ENCODE assay signal across 21 cellular contexts in the genomic region with DNA sequence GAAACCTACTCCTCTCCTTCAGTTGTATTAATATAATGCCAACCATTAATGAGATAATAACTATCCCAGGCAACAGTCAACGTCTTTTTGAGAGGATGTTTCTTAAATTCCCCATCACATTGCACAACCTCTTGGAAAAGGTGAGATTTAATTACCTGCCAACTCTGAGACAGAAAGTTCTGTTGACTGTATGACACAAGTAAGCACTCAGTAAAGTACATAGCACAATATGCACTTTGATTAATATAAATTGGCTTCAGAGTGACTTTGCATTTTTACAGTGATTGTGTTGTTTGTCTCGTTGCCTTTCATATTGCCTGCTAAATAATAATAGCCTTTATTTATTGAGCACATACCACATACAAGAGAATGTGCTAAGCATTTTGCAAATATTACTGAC. TPM values are rescaled to one million over a fixed set of nuclear protein-coding genes. Genes with fewer than 3 reads are reported as not detected.
DNase-seq lines count a peak whose midpoint lies in the region; ATAC-seq, FAIRE-seq and TF ChIP-seq lines count a peak whose summit lies in the region.
"Had no signal": no experiment of that assay in that cellular context is flagged by ENCODE, and none has a peak within 500 bp of the region (broad histone marks: within the 10 kb centered on the region; RNA-seq: fewer than 3 reads in every experiment).

No MANE protein-coding gene starts in this region.

- H3K27ac ChIP-seq in A673 (ENCODE audit: low read depth, low read length, poor library complexity, severe bottlenecking) (peak overlapping the region; percentile 5), PC-9 (peak overlapping the region; percentile 45), endothelial cell of umbilical vein (ENCODE audit: insufficient read depth, low read depth, low read length) (peak overlapping the region; percentile 49), mesenchymal stem cell (ENCODE audit: low read length, poor library complexity, severe bottlenecking) (peak overlapping the region; percentile 69)
- H3K27ac ChIP-seq: colonic mucosa, vagina had no signal

- TF ChIP-seq CTCF in A673 (conservative IDR thresholded peaks at IDR 0.05; ENCODE audit: low read depth, low read length) (no peak), PC-9 (conservative IDR thresholded peaks at IDR 0.05) (no peak), endothelial cell of umbilical vein (IDR thresholded peaks at IDR 0.05; ENCODE audit: extremely low read depth in 1 of 2, insufficient read depth in 1 of 2, low read depth in 1 of 2, low read length in 2 of 2) (no peak)

- no peaks in the 10 kb centered on the region for H3K9me1 ChIP-seq in endothelial cell of umbilical vein (replicated peaks; ENCODE audit: control insufficient read depth, extremely low read depth, insufficient read depth, low read length)

- peak overlapping the region; percentile 30 for H3K4me2 ChIP-seq in PC-9
- peak overlapping the region; percentile 72 for H3K4me2 ChIP-seq in endothelial cell of umbilical vein (ENCODE audit: insufficient read depth, low read length)
- H3K4me2 ChIP-seq in mesenchymal stem cell (ENCODE audit: low read length, poor library complexity, severe bottlenecking) = no peak overlapping the region

- H3K9ac ChIP-seq in endothelial cell of umbilical vein (replicated peaks; ENCODE audit: extremely low read depth, insufficient read depth, low read length) = no peak overlapping the region
- H3K9ac ChIP-seq in mesenchymal stem cell (ENCODE audit: low read length) = peak overlapping the region; percentile 79

- 50% methylated on average over 1 of the region's 2 CpGs for WGBS in mesenchymal stem cell

- DNase-seq in A673 (ENCODE audit: low spot score) = no peak
- peak in 1 of 2 experiments; percentile 46 for DNase-seq in PC-9
- no peak for DNase-seq in endothelial cell of umbilical vein (ENCODE audit: low read depth, low spot score)
- DNase-seq in mesenchymal stem cell = no peak
- no peak for DNase-seq in HK-2 (ENCODE audit: unreplicated experiment)
- no peak for DNase-seq in Ammon's horn (ENCODE audit: low spot score)
- DNase-seq: activated B cell treated with CpG ODN at 0.5 μM for 24 hours; activated CD8-positive, alpha-beta T cell treated with anti-CD3 and anti-CD28 coated beads, Interleukin-2, amount 10 ng/mL, durations not matched to agents 7 days and 5 days; activated naive CD4-positive, alpha-beta T cell treated with anti-CD3 and anti-CD28 coated beads for 36 hours; activated T-cell treated with anti-CD3 and anti-CD28 coated beads, Interleukin-2, amount 50 U/mL, for 24 hours; CD8-positive, alpha-beta memory T cell; colonic mucosa; endodermal cell; hypothalamus; kidney; midbrain; NCI-H1092 treated with DMSO at 0.1 percent for 48 hours had no signal

- no peaks in the 10 kb centered on the region for H3K27me3 ChIP-seq in A673 (replicated peaks; ENCODE audit: insufficient read depth, low read depth, low read length, poor library complexity)
- H3K27me3 ChIP-seq in PC-9 (ENCODE audit: insufficient read depth, low read depth) = no peaks in the 10 kb centered on the region
- H3K27me3 ChIP-seq in endothelial cell of umbilical vein (ENCODE audit: control insufficient read depth in 2 of 2, insufficient read depth in 2 of 2, low read length in 2 of 2) = no peaks in the 10 kb centered on the region
- no peaks in the 10 kb centered on the region for H3K27me3 ChIP-seq in mesenchymal stem cell (ENCODE audit: control insufficient read depth in 1 of 2, insufficient read depth in 1 of 2, low read length in 2 of 2)
- H3K27me3 ChIP-seq: colonic mucosa, vagina had no signal

- H3K9me3 ChIP-seq in A673 (ENCODE audit: low read depth, low read length, poor library complexity, severe bottlenecking) (no peaks in the 10 kb centered on the region), PC-9 (ENCODE audit: insufficient read depth, low read depth) (no peaks in the 10 kb centered on the region; the same call in 1 of the 2 replicates), endothelial cell of umbilical vein (replicated peaks; ENCODE audit: control insufficient read depth, insufficient read depth, low read length) (no peaks in the 10 kb centered on the region), mesenchymal stem cell (ENCODE audit: control insufficient read depth, low read length) (no peaks in the 10 kb centered on the region)
- H3K9me3 ChIP-seq: colonic mucosa, vagina had no signal

- no peak for FAIRE-seq in endothelial cell of umbilical vein (lab: Jason Lieb, UNC)
- FAIRE-seq: kidney had no signal

- H2BK15ac ChIP-seq in mesenchymal stem cell (ENCODE audit: low read depth, poor library complexity, severe bottlenecking) = no peak overlapping the region

- TF ChIP-seq POLR2A in endothelial cell of umbilical vein (IDR thresholded peaks at IDR 0.05; ENCODE audit: low read depth, low read length) = no peak

- H2AK5ac ChIP-seq in mesenchymal stem cell (ENCODE audit: low read length, severe bottlenecking) = no peak overlapping the region

- H2BK120ac ChIP-seq in mesenchymal stem cell (ENCODE audit: low read depth, low read length) = no peak overlapping the region

- H3K4me3 ChIP-seq in A673 (ENCODE audit: low read depth, low read length, poor library complexity, severe bottlenecking) (no peak overlapping the region), PC-9 (no peak overlapping the region), endothelial cell of umbilical vein (replicated peaks in 1 of 3; ENCODE audit: insufficient read depth in 1 of 3, low read depth in 1 of 3, low read length in 3 of 3) (no peak overlapping the region), mesenchymal stem cell (ENCODE audit: insufficient read depth in 1 of 2, low read depth in 1 of 2, low read length in 2 of 2) (no peak overlapping the region)
- H3K4me3 ChIP-seq: colonic mucosa, vagina had no signal

- no peak overlapping the region for H4K91ac ChIP-seq in mesenchymal stem cell (ENCODE audit: low read length)

- H3K18ac ChIP-seq in mesenchymal stem cell (ENCODE audit: low read depth in 1 of 2, low read length in 2 of 2) = no peak overlapping the region

- peaks cover 16% of the 10 kb centered on the region; the same call in 1 of the 2 replicates for H3F3A ChIP-seq in PC-9 (ENCODE audit: insufficient read depth, low read depth)

- no peak overlapping the region for H3K4ac ChIP-seq in mesenchymal stem cell (ENCODE audit: low read depth in 1 of 2, low read length in 2 of 2)

- H4K8ac ChIP-seq in mesenchymal stem cell (ENCODE audit: low read length) = no peak overlapping the region

- H3K36me3 ChIP-seq in A673 (ENCODE audit: insufficient read depth, low read length, poor library complexity, severe bottlenecking) (no peaks in the 10 kb centered on the region), PC-9 (ENCODE audit: low read depth) (no peaks in the 10 kb centered on the region), endothelial cell of umbilical vein (ENCODE audit: control insufficient read depth in 2 of 2, extremely low read depth in 1 of 2, insufficient read depth in 2 of 2, low read length in 2 of 2) (no peaks in the 10 kb centered on the region), mesenchymal stem cell (ENCODE audit: control insufficient read depth in 1 of 2, insufficient read depth in 2 of 2, low read depth in 1 of 2, low read length in 2 of 2) (no peaks in the 10 kb centered on the region)
- H3K36me3 ChIP-seq: colonic mucosa, vagina had no signal

- no peak overlapping the region for H2BK12ac ChIP-seq in mesenchymal stem cell (ENCODE audit: low read length in 2 of 2)

- no peak overlapping the region for H3K14ac ChIP-seq in mesenchymal stem cell (ENCODE audit: low read length in 2 of 2)

- H3K4me1 ChIP-seq in A673 (ENCODE audit: insufficient read depth, low read length, poor library complexity, severe bottlenecking) (peaks cover 72% of the 10 kb centered on the region), PC-9 (replicated peaks; ENCODE audit: insufficient read depth) (peaks cover 26% of the 10 kb centered on the region), endothelial cell of umbilical vein (ENCODE audit: control insufficient read depth, extremely low read depth, insufficient read depth, low read length) (peaks cover 53% of the 10 kb centered on the region), mesenchymal stem cell (ENCODE audit: control insufficient read depth, insufficient read depth, low read depth, low read length) (peaks cover under 1% of the 10 kb centered on the region)
- H3K4me1 ChIP-seq: colonic mucosa had no signal

- dilution Hi-C loops in endothelial cell of umbilical vein (cut with MboI; ENCODE audit: extremely low pct_ligation_motif_present, low sequenced_read_pairs) = no loop called here

- CTCF ChIA-PET in A673 (lab: Charles Lee) = no interaction called here
- CTCF ChIA-PET in PC-9 (lab: Charles Lee) = no interaction called here
- CTCF ChIA-PET in endothelial cell of umbilical vein (lab: Charles Lee) = interaction anchor here (0.9 to 1.3 kb wide), 6 partner anchors 9 to 45 kb away, joined by 3 to 10 read pairs (median 4); no protein-coding TSS in a partner anchor

- H2AFZ ChIP-seq in PC-9 = no peak overlapping the region; the same call in 1 of the 2 replicates
- H2AFZ ChIP-seq in endothelial cell of umbilical vein (ENCODE audit: low read depth, low read length) = peak overlapping the region; percentile 28
- H2AFZ ChIP-seq in mesenchymal stem cell (ENCODE audit: low read depth, low read length) = no peak overlapping the region

- H3K79me2 ChIP-seq in PC-9 (ENCODE audit: low read depth) = no peaks in the 10 kb centered on the region
- H3K79me2 ChIP-seq in endothelial cell of umbilical vein (ENCODE audit: control insufficient read depth, insufficient read depth, low read length) = no peaks in the 10 kb centered on the region

- H3K9me2 ChIP-seq in PC-9 (ENCODE audit: insufficient read depth) = no peaks in the 10 kb centered on the region

- H3K79me1 ChIP-seq in mesenchymal stem cell (replicated peaks; ENCODE audit: low read length, poor library complexity, severe bottlenecking) = no peaks in the 10 kb centered on the region

- ATAC-seq in GM21786 (IDR thresholded peaks at IDR 0.05; ENCODE audit: unreplicated experiment) = no peak
- ATAC-seq in HG03354 (IDR thresholded peaks at IDR 0.05; ENCODE audit: poor library complexity, severe bottlenecking, unreplicated experiment) = no peak
- ATAC-seq: activated CD8-positive, alpha-beta T cell treated with anti-CD3 and anti-CD28 coated beads, Interleukin-2, amount 10 ng/mL, durations not matched to agents 7 days and 5 days had no signal

- no peak overlapping the region for H3K23ac ChIP-seq in mesenchymal stem cell (ENCODE audit: low read length in 2 of 2)

- intact Hi-C loops in A673 (cut with micrococcal nuclease; ENCODE audit: unreplicated experiment) (no loop called here), PC-9 (cut with micrococcal nuclease; ENCODE audit: unreplicated experiment) (no loop called here), endothelial cell of umbilical vein (cut with micrococcal nuclease) (no loop called here)

- BruUV-seq in A673 (replicated peaks; lab: Mats Ljungman, UMichigan) = no TSS peak
- BruUV-seq in PC-9 (replicated peaks; lab: Mats Ljungman, UMichigan) = no TSS peak
- no TSS peak for BruUV-seq in endothelial cell of umbilical vein (replicated peaks; lab: Mats Ljungman, UMichigan)

- POLR2A ChIA-PET in A673 (lab: Charles Lee; ENCODE audit: low non-redundant PET) (no interaction called here), PC-9 (lab: Charles Lee; ENCODE audit: unreplicated experiment) (interaction anchor here (0.6 kb wide), 2 partner anchors 28 to 361 kb away, joined by 5 to 12 read pairs; a partner anchor contains a TSS), endothelial cell of umbilical vein (lab: Charles Lee) (interaction anchor here (1.0 kb wide), 1 partner anchor 17 kb away, joined by 3 read pairs; no protein-coding TSS in a partner anchor)

- H2BK5ac ChIP-seq in mesenchymal stem cell (ENCODE audit: low read depth, low read length, poor library complexity, severe bottlenecking) = no peak overlapping the region

- H4K20me1 ChIP-seq in PC-9 (ENCODE audit: insufficient read depth) (no peaks in the 10 kb centered on the region), endothelial cell of umbilical vein (replicated peaks; ENCODE audit: control insufficient read depth, extremely low read depth, insufficient read depth, low read length) (no peaks in the 10 kb centered on the region)

RNA-seq across cellular contexts. Expression of a gene that starts 46.7 kb away (rescaled TPM):
- 1,757 and 2,074 TPM in 2 replicates for total RNA-seq in A673 (2021)
- 850 and 1,077 TPM in 2 replicates for total RNA-seq in PC-9 (2021)
- 1,126 and 1,483 TPM in 2 replicates for total RNA-seq in endothelial cell of umbilical vein
- 3,129 and 3,339 TPM in 2 replicates for polyA plus RNA-seq in endothelial cell of umbilical vein
- 1,679 and 1,960 TPM in 2 replicates for polyA plus RNA-seq in endothelial cell of umbilical vein (2011; cell fraction: cytosol; rRNA removed)
- 638 and 808 TPM in 2 replicates for polyA plus RNA-seq in endothelial cell of umbilical vein (2011; cell fraction: nucleus; rRNA removed)
- 635 and 1,042 TPM in 2 replicates for polyA plus RNA-seq in endothelial cell of umbilical vein (2012)
- 5,246 and 5,371 TPM in 2 replicates for polyA minus RNA-seq in endothelial cell of umbilical vein
- polyA minus RNA-seq in endothelial cell of umbilical vein (2011; cell fraction: cytosol; rRNA and poly(A)+ RNA removed) = 0.92 TPM
- 779 and 1,152 TPM in 2 replicates for polyA minus RNA-seq in endothelial cell of umbilical vein (2011; cell fraction: nucleus; rRNA and poly(A)+ RNA removed)
- polyA plus RNA-seq in mesenchymal stem cell (2013, experiment 1 of 2) = 281 TPM
- 300 TPM for polyA plus RNA-seq in mesenchymal stem cell (2013, experiment 2 of 2)
- total RNA-seq: activated CD8-positive, alpha-beta T cell treated with anti-CD3 and anti-CD28 coated beads, Interleukin-2, amount 10 ng/mL, durations not matched to agents 7 days and 5 days; OCI-LY7 had no signal
- polyA plus RNA-seq: CD8-positive, alpha-beta memory T cell had no signal

Comparison
In these comparisons a context has a peak if more than half of its experiments do, and no peak if none do; other contexts are left out.
1. H3K27ac ChIP-seq: peak in every context shown above with its lines; median percentile 69 in mesenchymal stem cell; 49 in endothelial cell of umbilical vein; 45 in PC-9; 5 in A673.